23 cellular contexts compared by ENCODE assay signal in genomic region chr3:97991278-97991652, GRCh38. TPM values are rescaled to one million over a fixed set of nuclear protein-coding genes. Genes with fewer than 3 reads are reported as not detected.
DNase-seq lines count a peak whose midpoint lies in the region; ATAC-seq and TF ChIP-seq lines count a peak whose summit lies in the region.
"Had no signal": no experiment of that assay in that cellular context is flagged by ENCODE, and none has a peak within 500 bp of the region (broad histone marks: within the 10 kb centered on the region; RNA-seq: fewer than 3 reads in every experiment).

No MANE protein-coding gene starts in this region.

- no peaks in the 10 kb centered on the region for H3K79me2 ChIP-seq in OCI-LY3 (ENCODE audit: low read length)

- peaks cover 10 to 12% of the 10 kb centered on the region in 2 donors for H3K9me3 Mint-ChIP-seq in stimulated activated naive CD8-positive, alpha-beta T cell treated with anti-CD3 and anti-CD28 coated beads, Interleukin-15, amount 100 ng/mL, for 72 hours
- H3K9me3 Mint-ChIP-seq in activated naive CD8-positive, alpha-beta T cell treated with anti-CD3 and anti-CD28 coated beads, Interleukin-2, amount 10 ng/mL, durations not matched to agents 7 days and 5 days, result peaks cover 4% of the 10 kb centered on the region
- no peaks in the 10 kb centered on the region for H3K9me3 Mint-ChIP-seq in HFFc6
- H3K9me3 Mint-ChIP-seq: brain had no signal

- H3K36me3 Mint-ChIP-seq in activated naive CD8-positive, alpha-beta T cell treated with anti-CD3 and anti-CD28 coated beads, Interleukin-2, amount 10 ng/mL, durations not matched to agents 7 days and 5 days, result peaks cover 2% of the 10 kb centered on the region
- no peaks in the 10 kb centered on the region for H3K36me3 Mint-ChIP-seq in HFFc6 (ENCODE audit: low read depth)
- H3K36me3 Mint-ChIP-seq: brain had no signal

- H3K4me3 Mint-ChIP-seq in stimulated activated naive CD8-positive, alpha-beta T cell treated with anti-CD3 and anti-CD28 coated beads, Interleukin-15, amount 100 ng/mL, for 72 hours, result peak overlapping the region; percentile 57 to 62
- peak overlapping the region; percentile 64 for H3K4me3 Mint-ChIP-seq in activated naive CD8-positive, alpha-beta T cell treated with anti-CD3 and anti-CD28 coated beads, Interleukin-2, amount 10 ng/mL, durations not matched to agents 7 days and 5 days
- H3K4me3 Mint-ChIP-seq in HFFc6, result no peak overlapping the region

- no peaks in the 10 kb centered on the region for H3K27me3 ChIP-seq in OCI-LY3 (ENCODE audit: low read depth, low read length)
- H3K27me3 ChIP-seq: BE2C, gastrocnemius medialis, sigmoid colon had no signal

- H4K20me1 ChIP-seq in OCI-LY3 (ENCODE audit: insufficient read depth, low read length), result no peaks in the 10 kb centered on the region

- no peak for ATAC-seq in stimulated activated naive CD8-positive, alpha-beta T cell treated with anti-CD3 and anti-CD28 coated beads, Interleukin-15, amount 100 ng/mL, for 72 hours
- ATAC-seq in stimulated activated naive CD8-positive, alpha-beta T cell treated with anti-CD3 and anti-CD28 coated beads, Interleukin-15, Interleukin-2, amounts not matched to agents 100 U/mL and 50 U/mL, for 24 hours, result no peak
- ATAC-seq in activated naive CD8-positive, alpha-beta T cell treated with anti-CD3 and anti-CD28 coated beads, Interleukin-2, amount 10 ng/mL, durations not matched to agents 7 days and 5 days (ENCODE audit: low read depth), result peak; percentile 65
- no peak for ATAC-seq in HG03432 (IDR thresholded peaks at IDR 0.05; ENCODE audit: unreplicated experiment)
- ATAC-seq: gastrocnemius medialis, left colon, Right ventricle myocardium inferior had no signal

- POLR2A ChIA-PET in activated naive CD8-positive, alpha-beta T cell treated with anti-CD3 and anti-CD28 coated beads, Interleukin-2, amount 10 ng/mL, durations not matched to agents 7 days and 5 days (lab: Charles Lee), result interaction anchor here (1.1 kb wide), 1 partner anchor 20 kb away, joined by 3 read pairs; no protein-coding TSS in a partner anchor

- H3K27me3 Mint-ChIP-seq in stimulated activated naive CD8-positive, alpha-beta T cell treated with anti-CD3 and anti-CD28 coated beads, Interleukin-15, amount 100 ng/mL, for 72 hours, result peaks cover 23% of the 10 kb centered on the region
- H3K27me3 Mint-ChIP-seq in activated naive CD8-positive, alpha-beta T cell treated with anti-CD3 and anti-CD28 coated beads, Interleukin-2, amount 10 ng/mL, durations not matched to agents 7 days and 5 days, result peaks cover 8% of the 10 kb centered on the region
- H3K27me3 Mint-ChIP-seq in HFFc6 (ENCODE audit: insufficient read depth), result peaks cover 2% of the 10 kb centered on the region

- no peaks in the 10 kb centered on the region for H3K9me3 ChIP-seq in OCI-LY3 (ENCODE audit: insufficient read depth, low read length)
- H3K9me3 ChIP-seq: BE2C, gastrocnemius medialis, MG63, sigmoid colon, thoracic aorta had no signal

- peaks cover 25% of the 10 kb centered on the region for H3K4me1 Mint-ChIP-seq in stimulated activated naive CD8-positive, alpha-beta T cell treated with anti-CD3 and anti-CD28 coated beads, Interleukin-15, amount 100 ng/mL, for 72 hours
- peaks cover 16% of the 10 kb centered on the region for H3K4me1 Mint-ChIP-seq in activated naive CD8-positive, alpha-beta T cell treated with anti-CD3 and anti-CD28 coated beads, Interleukin-2, amount 10 ng/mL, durations not matched to agents 7 days and 5 days
- no peaks in the 10 kb centered on the region for H3K4me1 Mint-ChIP-seq in HFFc6 (ENCODE audit: low read depth)

- no peak overlapping the region for H3K9ac ChIP-seq in OCI-LY3 (ENCODE audit: low read length)

- no peak overlapping the region for H2AFZ ChIP-seq in OCI-LY3 (ENCODE audit: low read depth, low read length)

- TF ChIP-seq CTCF in OCI-LY3 (IDR thresholded peaks at IDR 0.05; ENCODE audit: low read depth, low read length), result no peak
- no peak for TF ChIP-seq CTCF in HFFc6 (IDR thresholded peaks at IDR 0.05)

- H3K4me1 ChIP-seq in OCI-LY3 (ENCODE audit: low read length), result peaks cover 14% of the 10 kb centered on the region
- H3K4me1 ChIP-seq: BE2C, gastrocnemius medialis had no signal

- H3K4me3 ChIP-seq in OCI-LY3 (ENCODE audit: low read length), result no peak overlapping the region
- H3K4me3 ChIP-seq: gastrocnemius medialis, MG63, sigmoid colon, thoracic aorta had no signal

- peak overlapping the region; percentile 38 to 57 for H3K27ac Mint-ChIP-seq in stimulated activated naive CD8-positive, alpha-beta T cell treated with anti-CD3 and anti-CD28 coated beads, Interleukin-15, amount 100 ng/mL, for 72 hours
- H3K27ac Mint-ChIP-seq in activated naive CD8-positive, alpha-beta T cell treated with anti-CD3 and anti-CD28 coated beads, Interleukin-2, amount 10 ng/mL, durations not matched to agents 7 days and 5 days, result peak overlapping the region; percentile 33
- H3K27ac Mint-ChIP-seq in HFFc6, result no peak overlapping the region

- H3K36me3 ChIP-seq in OCI-LY3 (replicated peaks; ENCODE audit: low read depth, low read length), result no peaks in the 10 kb centered on the region
- H3K36me3 ChIP-seq: BE2C, gastrocnemius medialis, MG63, sigmoid colon, thoracic aorta had no signal

- DNase-seq in stimulated activated naive CD8-positive, alpha-beta T cell treated with anti-CD3 and anti-CD28 coated beads, Interleukin-15, amount 100 ng/mL, for 72 hours, result no peak
- DNase-seq in stimulated activated naive CD8-positive, alpha-beta T cell treated with anti-CD3 and anti-CD28 coated beads, Interleukin-15, Interleukin-2, amounts not matched to agents 100 U/mL and 50 U/mL, for 24 hours, result no peak
- no peak for DNase-seq in activated naive CD8-positive, alpha-beta T cell treated with anti-CD3 and anti-CD28 coated beads, Interleukin-2, amount 10 ng/mL, durations not matched to agents 7 days and 5 days
- DNase-seq in HFFc6, result no peak
- no peak for DNase-seq in SW480 (ENCODE audit: low spot score)
- DNase-seq: activated gamma-delta T cell, BE2C, dermis blood vessel endothelial cell, DMS 273 treated with DMSO at 0.1 percent for 48 hours, gastrocnemius medialis, GF-D8, left colon, MG63, NCI-H1694, sigmoid colon had no signal

- H3K27ac ChIP-seq in OCI-LY3 (ENCODE audit: low read length), result no peak overlapping the region
- H3K27ac ChIP-seq: gastrocnemius medialis, sigmoid colon, thoracic aorta had no signal

- peak overlapping the region; percentile 26 for H3K4me2 ChIP-seq in OCI-LY3 (ENCODE audit: low read length)

RNA-seq across cellular contexts. Expression of gene RIOX2, which starts 19.0 kb away (rescaled TPM):
- total RNA-seq in activated naive CD8-positive, alpha-beta T cell treated with anti-CD3 and anti-CD28 coated beads, Interleukin-2, amount 10 ng/mL, durations not matched to agents 7 days and 5 days, result 10 to 100 TPM; 23.8 to 24.2 TPM
- total RNA-seq in HFFc6 (2021; fragmentation: NEBNext Ultra II Directional; extraction: Animal tissue kit (Norgen Biotek cat#: 25700)), result 10 to 100 TPM; 27.3 to 38.4 (median 31.3) TPM

RNA-seq across cellular contexts. Expression of gene GABRR3, which starts 43.9 kb away (rescaled TPM):
- not detected for total RNA-seq in activated naive CD8-positive, alpha-beta T cell treated with anti-CD3 and anti-CD28 coated beads, Interleukin-2, amount 10 ng/mL, durations not matched to agents 7 days and 5 days
- not detected for total RNA-seq in HFFc6 (2021; fragmentation: NEBNext Ultra II Directional; extraction: Animal tissue kit (Norgen Biotek cat#: 25700))
- total RNA-seq: dermis blood vessel endothelial cell, epithelial cell of proximal tubule, gastrocnemius medialis, left colon, mucosa of gallbladder, osteoblast, Right ventricle myocardium inferior, sigmoid colon, thoracic aorta had no signal
